Comparison of ENCODE assay signal across 17 cellular contexts in the genomic region with DNA sequence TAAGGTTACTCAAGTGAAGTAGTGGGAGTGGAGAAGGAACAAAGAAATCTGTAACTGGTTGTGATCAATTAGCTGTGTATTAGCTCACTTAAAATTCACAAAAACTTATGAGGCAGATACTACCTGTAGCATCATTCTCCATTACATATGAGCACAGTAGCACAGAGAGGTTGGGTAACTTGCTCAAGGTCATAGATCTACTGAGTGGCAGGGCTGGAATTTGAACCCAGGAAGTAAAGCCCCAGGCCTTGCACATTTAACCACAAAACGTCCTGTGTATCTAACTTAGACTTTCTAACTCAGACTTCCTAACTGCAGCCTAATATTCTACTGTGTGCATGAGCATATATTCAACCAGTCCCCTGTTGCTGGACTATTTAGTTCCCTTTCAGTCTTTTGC.
"Had no signal": no experiment of that assay in that cellular context is flagged by ENCODE, and none has a peak within 500 bp of the region (broad histone marks: within the 10 kb centered on the region; RNA-seq: fewer than 3 reads in every experiment).

No MANE protein-coding gene starts in this region.

- H3K4me3 Mint-ChIP-seq: activated CD4-positive, alpha-beta memory T cell treated with anti-CD3 and anti-CD28 coated beads, Interleukin-2, amount 10 ng/mL, durations not matched to agents 7 days and 5 days; activated CD4-positive, alpha-beta T cell treated with anti-CD3 and anti-CD28 coated beads for 36 hours; endodermal cell; nephron progenitor cell; stimulated activated naive CD8-positive, alpha-beta T cell treated with anti-CD3 and anti-CD28 coated beads, Interleukin-15, amount 100 ng/mL, for 72 hours had no signal

- ATAC-seq: activated CD4-positive, alpha-beta T cell treated with anti-CD3 and anti-CD28 coated beads for 36 hours; stimulated activated naive CD8-positive, alpha-beta T cell treated with anti-CD3 and anti-CD28 coated beads, Interleukin-15, amount 100 ng/mL, for 72 hours; upper lobe of right lung had no signal

- H3K9me3 ChIP-seq: prostate gland, sigmoid colon, testis, upper lobe of right lung had no signal

- H3K9me3 Mint-ChIP-seq: activated CD4-positive, alpha-beta memory T cell treated with anti-CD3 and anti-CD28 coated beads, Interleukin-2, amount 10 ng/mL, durations not matched to agents 7 days and 5 days; activated T-helper 2 cell treated with anti-CD3 and anti-CD28 coated beads, Interferon-gamma antibody, Interleukin-2, Interleukin-4, amounts not matched to agents 10 μg/mL and 5 μg/mL and 100 μg/mL, durations not matched to agents 14 hours and 24 hours and 36 hours; endodermal cell; nephron progenitor cell; stimulated activated naive CD8-positive, alpha-beta T cell treated with anti-CD3 and anti-CD28 coated beads, Interleukin-15, amount 100 ng/mL, for 72 hours had no signal

- H3K27me3 ChIP-seq: sigmoid colon, testis, upper lobe of right lung had no signal

- H3K36me3 ChIP-seq: prostate gland, sigmoid colon, upper lobe of right lung had no signal

- DNase-seq: activated CD4-positive, alpha-beta memory T cell treated with anti-CD3 and anti-CD28 coated beads, Interleukin-2, amount 10 ng/mL, durations not matched to agents 7 days and 5 days; activated CD4-positive, alpha-beta T cell treated with anti-CD3 and anti-CD28 coated beads for 36 hours; activated naive CD4-positive, alpha-beta T cell treated with anti-CD3 and anti-CD28 coated beads, Interleukin-2, amount 50 U/mL, for 16 hours; amygdala; cerebellar nuclear complex; endodermal cell; hypothalamus; nephron progenitor cell; sigmoid colon; stimulated activated CD4-positive, alpha-beta T cell treated with anti-CD3 and anti-CD28 coated beads, Interleukin-12 subunit alpha, Interleukin-12 subunit beta, amount 100 ng/mL, for 4 hours; stimulated activated CD4-positive, alpha-beta T cell treated with anti-CD3 and anti-CD28 coated beads, Interleukin-4, amount 100 ng/mL, for 24 hours; stimulated activated naive CD8-positive, alpha-beta T cell treated with anti-CD3 and anti-CD28 coated beads, Interleukin-15, amount 100 ng/mL, for 72 hours; SW 1271; testis; upper lobe of right lung had no signal

- H3K4me3 ChIP-seq: prostate gland, sigmoid colon, testis, upper lobe of right lung had no signal

- H3K27ac Mint-ChIP-seq: activated CD4-positive, alpha-beta memory T cell treated with anti-CD3 and anti-CD28 coated beads, Interleukin-2, amount 10 ng/mL, durations not matched to agents 7 days and 5 days; activated CD4-positive, alpha-beta T cell treated with anti-CD3 and anti-CD28 coated beads for 36 hours; activated T-helper 2 cell treated with anti-CD3 and anti-CD28 coated beads, Interferon-gamma antibody, Interleukin-2, Interleukin-4, amounts not matched to agents 10 μg/mL and 5 μg/mL and 100 μg/mL, durations not matched to agents 14 hours and 24 hours and 36 hours; endodermal cell; nephron progenitor cell; stimulated activated naive CD8-positive, alpha-beta T cell treated with anti-CD3 and anti-CD28 coated beads, Interleukin-15, amount 100 ng/mL, for 72 hours had no signal

- H3K27ac ChIP-seq: prostate gland, sigmoid colon, upper lobe of right lung had no signal
